19 cellular contexts compared by ENCODE assay signal in the genomic region with DNA sequence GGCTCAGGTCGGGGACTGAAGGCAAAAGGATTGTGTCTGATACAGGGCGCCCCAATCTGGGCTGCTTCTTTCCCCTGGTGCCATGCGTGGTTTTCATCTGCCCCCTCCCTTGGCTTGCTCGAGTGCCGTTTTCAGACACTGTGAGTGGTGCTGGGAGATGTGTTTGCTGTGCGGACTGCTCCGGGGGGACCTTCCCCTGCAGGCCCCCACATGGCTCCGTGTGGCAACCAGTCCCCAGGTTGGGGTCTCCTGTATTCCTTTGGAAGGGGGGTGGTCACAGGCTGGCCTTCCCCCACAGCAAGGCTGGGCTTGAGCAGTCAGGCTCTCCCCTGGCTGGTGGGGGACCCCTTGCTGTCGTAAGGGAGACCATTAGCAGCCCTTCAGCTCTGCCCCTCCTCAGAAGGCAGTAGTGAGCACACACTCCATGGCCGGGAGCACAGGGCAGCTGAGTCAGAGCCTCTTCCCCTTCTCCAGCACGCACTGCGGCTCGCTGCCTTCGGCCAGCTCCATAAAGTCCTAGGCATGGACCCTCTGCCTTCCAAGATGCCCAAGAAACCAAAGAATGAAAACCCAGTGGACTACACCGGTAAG. TPM values are rescaled to one million over a fixed set of nuclear protein-coding genes. Genes with fewer than 3 reads are reported as not detected.
DNase-seq lines count a peak whose midpoint lies in the region; ATAC-seq and TF ChIP-seq lines count a peak whose summit lies in the region.
"Had no signal": no experiment of that assay in that cellular context is flagged by ENCODE, and none has a peak within 500 bp of the region (broad histone marks: within the 10 kb centered on the region; RNA-seq: fewer than 3 reads in every experiment).

No MANE protein-coding gene starts in this region.

- no peak overlapping the region for H2BK15ac ChIP-seq in IMR-90 (ENCODE audit: low read depth, low read length)

- H3K18ac ChIP-seq in IMR-90 (ENCODE audit: low read depth, low read length), result no peak overlapping the region

- H3K79me1 ChIP-seq in IMR-90 (ENCODE audit: low read depth in 1 of 2, low read length in 2 of 2), result peaks cover 51 to 70% of the 10 kb centered on the region in 2 experiments

- 88% methylated on average over 3 of the region's 15 CpGs; no CpG with 5 or more reads in 1 of the 2 experiments for WGBS in IMR-90 (ENCODE audit: extremely low coverage in 2 of 2, insufficient read length in 1 of 2), 2 experiments

- H3K9me1 ChIP-seq in IMR-90 (ENCODE audit: insufficient read depth, low read length), result no peaks in the 10 kb centered on the region

- H3K27me3 Mint-ChIP-seq in effector memory CD8-positive, alpha-beta T cell, result no peaks in the 10 kb centered on the region

- H3K4me1 ChIP-seq in IMR-90 (ENCODE audit: control insufficient read depth, insufficient read depth, low read length) (no peaks in the 10 kb centered on the region), left ventricle myocardium inferior (peaks cover 15% of the 10 kb centered on the region)

- intact Hi-C loops in IMR-90 (cut with micrococcal nuclease), result no loop called here
- intact Hi-C loops in left ventricle myocardium inferior (cut with micrococcal nuclease), result no loop called here

- H4K20me1 ChIP-seq in IMR-90 (ENCODE audit: insufficient read depth, low read length), result peaks cover 70% of the 10 kb centered on the region

- TF ChIP-seq CTCF in IMR-90 (conservative IDR thresholded peaks at IDR 0.05; ENCODE audit: low read depth, low read length) (no peak), left ventricle myocardium inferior (IDR thresholded peaks at IDR 0.05; ENCODE audit: borderline replicate concordance) (no peak)

- H3K36me3 ChIP-seq in IMR-90 (ENCODE audit: control insufficient read depth, insufficient read depth, low read length) (peaks cover 85% of the 10 kb centered on the region), left ventricle myocardium inferior (peaks cover 96% of the 10 kb centered on the region)

- H2AK5ac ChIP-seq in IMR-90 (ENCODE audit: low read depth, low read length), result no peak overlapping the region

- no peak for TF ChIP-seq RAD21 in IMR-90 (IDR thresholded peaks at IDR 0.05; ENCODE audit: low read length)

- no peak overlapping the region for H3K14ac ChIP-seq in IMR-90 (replicated peaks; ENCODE audit: low read depth, low read length)

- no peak overlapping the region for H3K56ac ChIP-seq in IMR-90 (ENCODE audit: extremely low read depth, insufficient read depth, low read length)

- dilution Hi-C loops in IMR-90 (cut with HindIII; ENCODE audit: low sequenced_read_pairs, unreplicated experiment), result no loop called here

- H3K9me3 ChIP-seq in IMR-90 (ENCODE audit: control insufficient read depth, insufficient read depth, low read length) (no peaks in the 10 kb centered on the region), left ventricle myocardium inferior (replicated peaks) (no peaks in the 10 kb centered on the region)

- no peak overlapping the region for H3K4me2 ChIP-seq in IMR-90 (ENCODE audit: low read depth, low read length)

- H3K27me3 ChIP-seq in IMR-90 (ENCODE audit: control insufficient read depth, insufficient read depth, low read length), result no peaks in the 10 kb centered on the region
- no peaks in the 10 kb centered on the region for H3K27me3 ChIP-seq in left ventricle myocardium inferior (ENCODE audit: low read depth)

- H3K36me3 Mint-ChIP-seq in effector memory CD8-positive, alpha-beta T cell (ENCODE audit: insufficient read depth), result peaks cover 100% of the 10 kb centered on the region
- peaks cover 100% of the 10 kb centered on the region for H3K36me3 Mint-ChIP-seq in stimulated activated effector memory CD8-positive, alpha-beta T cell treated with anti-CD3 and anti-CD28 coated beads, Interleukin-12 subunit alpha, Interleukin-12 subunit beta, amount 100 ng/mL, for 72 hours

- H2BK20ac ChIP-seq in IMR-90 (ENCODE audit: low read depth, low read length), result no peak overlapping the region

- peak overlapping the region in 1 of 2 donors; percentile 41 for H3K4me3 Mint-ChIP-seq in effector memory CD8-positive, alpha-beta T cell
- H3K4me3 Mint-ChIP-seq in stimulated activated effector memory CD8-positive, alpha-beta T cell treated with anti-CD3 and anti-CD28 coated beads, Interleukin-12 subunit alpha, Interleukin-12 subunit beta, amount 100 ng/mL, for 72 hours, result no peak overlapping the region

- no peak overlapping the region for H3K23ac ChIP-seq in IMR-90 (ENCODE audit: low read depth, low read length)

- no peak overlapping the region for H3K27ac ChIP-seq in IMR-90 (ENCODE audit: insufficient read depth, low read length)
- H3K27ac ChIP-seq in left ventricle myocardium inferior (replicated peaks), result no peak overlapping the region
- H3K27ac ChIP-seq: C4-2B, SK-N-MC had no signal

- no peak overlapping the region for H3K4me3 ChIP-seq in IMR-90 (ENCODE audit: insufficient read depth, low read depth, low read length)
- H3K4me3 ChIP-seq in left ventricle myocardium inferior, result no peak overlapping the region
- H3K4me3 ChIP-seq: SK-N-MC had no signal

- no peak overlapping the region for H2BK120ac ChIP-seq in IMR-90 (ENCODE audit: low read depth, low read length)

- no peak overlapping the region for H2AK9ac ChIP-seq in IMR-90 (replicated peaks; ENCODE audit: low read depth, low read length, poor library complexity)

- H3K27ac Mint-ChIP-seq in effector memory CD8-positive, alpha-beta T cell, result peak overlapping the region; percentile 85 to 89
- peak overlapping the region; percentile 60 for H3K27ac Mint-ChIP-seq in stimulated activated effector memory CD8-positive, alpha-beta T cell treated with anti-CD3 and anti-CD28 coated beads, Interleukin-12 subunit alpha, Interleukin-12 subunit beta, amount 100 ng/mL, for 72 hours

- no peak overlapping the region for H3K4ac ChIP-seq in IMR-90 (ENCODE audit: low read depth, low read length)

- BruUV-seq in IMR-90 (replicated peaks; lab: Mats Ljungman, UMichigan), result no TSS peak

- H3K9me3 Mint-ChIP-seq in effector memory CD8-positive, alpha-beta T cell, result no peaks in the 10 kb centered on the region
- no peaks in the 10 kb centered on the region for H3K9me3 Mint-ChIP-seq in stimulated activated effector memory CD8-positive, alpha-beta T cell treated with anti-CD3 and anti-CD28 coated beads, Interleukin-12 subunit alpha, Interleukin-12 subunit beta, amount 100 ng/mL, for 72 hours

- H2AFZ ChIP-seq in IMR-90 (replicated peaks; ENCODE audit: low read length, poor library complexity), result peak overlapping the region; percentile 15

- H4K91ac ChIP-seq in IMR-90 (ENCODE audit: insufficient read depth, low read depth, low read length), result no peak overlapping the region

- H3K9ac ChIP-seq in IMR-90 (ENCODE audit: low read depth, low read length), result no peak overlapping the region

- DNase-seq in D341Med (ENCODE audit: low spot score) (peak; percentile 17), IMR-90 (no peak), left ventricle myocardium inferior (no peak), iPS-NIHi7 (ENCODE audit: extremely low spot score) (no peak)
- no peak for DNase-seq in effector memory CD8-positive, alpha-beta T cell
- DNase-seq in stimulated activated effector memory CD8-positive, alpha-beta T cell treated with anti-CD3 and anti-CD28 coated beads, Interleukin-12 subunit alpha, Interleukin-12 subunit beta, amount 100 ng/mL, for 72 hours (ENCODE audit: low spot score in 2 of 2), result no peak
- DNase-seq: ACHN, DMS79 treated with DMSO at 0.1 percent for 48 hours, HCEC 1CT, KBM-7, NCI-H1105, NCI-H2081, NCI-H2171 treated with DMSO at 0.1 percent for 48 hours, NCI-H510A treated with DMSO at 0.1 percent for 48 hours, NCI-H774, SHP77 had no signal

- no peak overlapping the region for H4K5ac ChIP-seq in IMR-90 (ENCODE audit: low read depth, low read length)

- POLR2A ChIA-PET in IMR-90 (lab: Charles Lee; ENCODE audit: unreplicated experiment), result no interaction called here

- H3K4me1 Mint-ChIP-seq in effector memory CD8-positive, alpha-beta T cell (ENCODE audit: low read depth in 2 of 2), result peaks cover 2 to 4% of the 10 kb centered on the region in 2 donors
- H3K4me1 Mint-ChIP-seq in stimulated activated effector memory CD8-positive, alpha-beta T cell treated with anti-CD3 and anti-CD28 coated beads, Interleukin-12 subunit alpha, Interleukin-12 subunit beta, amount 100 ng/mL, for 72 hours, result no peaks in the 10 kb centered on the region

- CTCF ChIA-PET in IMR-90 (lab: Yijun Ruan, JAX), result no interaction called here

- in situ Hi-C loops in IMR-90 (cut with MboI; ENCODE audit: low sequenced_read_pairs), result no loop called here

- ATAC-seq in IMR-90 (ENCODE audit: low read depth), result no peak
- ATAC-seq in effector memory CD8-positive, alpha-beta T cell (replicated peaks), result no peak
- no peak for ATAC-seq in stimulated activated effector memory CD8-positive, alpha-beta T cell treated with anti-CD3 and anti-CD28 coated beads, Interleukin-12 subunit alpha, Interleukin-12 subunit beta, amount 100 ng/mL, for 72 hours
- no peak for ATAC-seq in GM21447 (IDR thresholded peaks at IDR 0.05; ENCODE audit: unreplicated experiment)

- TF ChIP-seq POLR2A in IMR-90 (IDR thresholded peaks at IDR 0.05; ENCODE audit: low read depth, low read length), result no peak

- no peak overlapping the region for H4K8ac ChIP-seq in IMR-90 (ENCODE audit: low read depth in 2 of 2, low read length in 2 of 2)

- no peak overlapping the region for H2BK5ac ChIP-seq in IMR-90 (ENCODE audit: low read depth, low read length, poor library complexity, severe bottlenecking)

TF ChIP-seq in IMR-90, 13 proteins besides CTCF, POLR2A, EP300 and RAD21 (continues in another document):
- TF ChIP-seq CEBPB (IDR thresholded peaks at IDR 0.05; ENCODE audit: low read depth, low read length) (no peak), NFE2L2 (IDR thresholded peaks at IDR 0.05; ENCODE audit: low read depth, low read length) (no peak)

RNA-seq across cellular contexts. Expression of a gene that starts 20.6 kb away (rescaled TPM):
- total RNA-seq in IMR-90 (2012; rRNA removed) (18.6 and 19.9 TPM in 2 replicates), left ventricle myocardium inferior (30.5 TPM)
- 51.8 and 63.3 TPM in 2 replicates for polyA plus RNA-seq in IMR-90 (2012; rRNA removed)
- polyA plus RNA-seq in IMR-90 (2012; cell fraction: cytosol; rRNA removed), result 65.6 and 65.8 TPM in 2 replicates
- 180 and 458 TPM in 2 replicates for polyA plus RNA-seq in IMR-90 (2012; cell fraction: nucleus; rRNA removed; ENCODE audit: low replicate concordance)

RNA-seq across cellular contexts. Expression of a gene that starts 26.5 kb away (rescaled TPM):
- total RNA-seq in IMR-90 (2012; rRNA removed), result 95.3 and 120 TPM in 2 replicates
- 155 and 166 TPM in 2 replicates for polyA plus RNA-seq in IMR-90 (2012; rRNA removed)
- polyA plus RNA-seq in IMR-90 (2012; cell fraction: cytosol; rRNA removed), result 86.0 and 97.7 TPM in 2 replicates
- 521 and 599 TPM in 2 replicates for polyA plus RNA-seq in IMR-90 (2012; cell fraction: nucleus; rRNA removed; ENCODE audit: low replicate concordance)
- total RNA-seq in left ventricle myocardium inferior, result 106 TPM

RNA-seq across cellular contexts. Expression of a gene that starts 37.2 kb away (rescaled TPM):
- total RNA-seq in IMR-90 (2012; rRNA removed) (55.0 and 55.6 TPM in 2 replicates), left ventricle myocardium inferior (156 TPM)
- 74.2 and 74.6 TPM in 2 replicates for polyA plus RNA-seq in IMR-90 (2012; rRNA removed)
- polyA plus RNA-seq in IMR-90 (2012; cell fraction: cytosol; rRNA removed), result 26.6 and 50.4 TPM in 2 replicates
- polyA plus RNA-seq in IMR-90 (2012; cell fraction: nucleus; rRNA removed; ENCODE audit: low replicate concordance), result 194 and 239 TPM in 2 replicates

RNA-seq across cellular contexts. Expression of a gene that starts 55.3 kb away (rescaled TPM):
- total RNA-seq in IMR-90 (2012; rRNA removed) (25.8 and 28.5 TPM in 2 replicates), left ventricle myocardium inferior (74.2 TPM)
- 62.1 and 62.9 TPM in 2 replicates for polyA plus RNA-seq in IMR-90 (2012; rRNA removed)
- polyA plus RNA-seq in IMR-90 (2012; cell fraction: cytosol; rRNA removed), result 44.2 and 47.4 TPM in 2 replicates
- polyA plus RNA-seq in IMR-90 (2012; cell fraction: nucleus; rRNA removed; ENCODE audit: low replicate concordance), result 90.2 and 94.3 TPM in 2 replicates
